Comparison of ENCODE assay signal across 1 cellular context in genomic region chr5:5424736-5425135, GRCh38.
TF ChIP-seq lines count a peak whose summit lies in the region.

No MANE protein-coding gene starts in this region.

TF ChIP-seq in HepG2, 621 proteins besides CTCF, POLR2A, EP300 and RAD21:
- TF ChIP-seq CHD2 (IDR thresholded peaks at IDR 0.05; ENCODE audit: low read depth, low read length) (no peak), DZIP1 (CRISPR knock-in tag; IDR thresholded peaks at IDR 0.05) (no peak), ZNF577 (CRISPR knock-in tag; IDR thresholded peaks at IDR 0.05; ENCODE audit: borderline replicate concordance, low read depth) (no peak), MXD1 (CRISPR knock-in tag; IDR thresholded peaks at IDR 0.05) (no peak), KLF13 (CRISPR knock-in tag; IDR thresholded peaks at IDR 0.05) (no peak), ZBTB21 (CRISPR knock-in tag; IDR thresholded peaks at IDR 0.05) (no peak), ZNF350 (CRISPR knock-in tag; IDR thresholded peaks at IDR 0.05; ENCODE audit: borderline replicate concordance, low read depth) (no peak), SATB2 (CRISPR knock-in tag; IDR thresholded peaks at IDR 0.05) (no peak), MIER3 (CRISPR knock-in tag; IDR thresholded peaks at IDR 0.05; ENCODE audit: borderline replicate concordance) (no peak), NFRKB (IDR thresholded peaks at IDR 0.05) (no peak), IRF9 (CRISPR knock-in tag; IDR thresholded peaks at IDR 0.05; ENCODE audit: borderline replicate concordance) (no peak), CC2D1A (CRISPR knock-in tag; IDR thresholded peaks at IDR 0.05) (no peak)
